ENCODE assay signal across 3 cellular contexts in genomic region chr20:63819224-63819917, GRCh38.
TF ChIP-seq lines count a peak whose summit lies in the region.

No MANE protein-coding gene starts in this region.

TF ChIP-seq in A549, 52 proteins besides CTCF, POLR2A, EP300 and RAD21:
- peak; percentile 49 for TF ChIP-seq SMC3 (IDR thresholded peaks at IDR 0.05)
- no peak for TF ChIP-seq CBX2 (IDR thresholded peaks at IDR 0.05; ENCODE audit: borderline replicate concordance, low read depth)

TF ChIP-seq in HEK293T, 16 proteins besides CTCF, POLR2A, EP300 and RAD21:
- TF ChIP-seq PKNOX1 (IDR thresholded peaks at IDR 0.05) (peak; percentile 40; the same call in 1 of the 2 replicates), LEF1 (IDR thresholded peaks at IDR 0.05; ENCODE audit: borderline replicate concordance) (no peak)
TF ChIP-seq in HEK293T: peak in this region for 1.

TF ChIP-seq in K562, 482 proteins besides CTCF, POLR2A, EP300 and RAD21:
- TF ChIP-seq IRF2 (CRISPR knock-in tag; IDR thresholded peaks at IDR 0.05) (no peak), CTBP1 (IDR thresholded peaks at IDR 0.05; ENCODE audit: borderline replicate concordance) (0 out of 2 replicates have a peak, but pooled peaks have one; percentile 30), GTF2A2 (tag; IDR thresholded peaks at IDR 0.05) (no peak), SMARCC2 (IDR thresholded peaks at IDR 0.05; ENCODE audit: low read depth) (no peak), SRSF9 (IDR thresholded peaks at IDR 0.05; ENCODE audit: borderline replicate concordance, low read depth, low read length) (no peak), ASH1L (IDR thresholded peaks at IDR 0.05; ENCODE audit: borderline replicate concordance, low read depth, partially characterized antibody) (no peak), PYGO2 (tag; IDR thresholded peaks at IDR 0.05) (no peak), CTCFL (IDR thresholded peaks at IDR 0.05; ENCODE audit: borderline replicate concordance, insufficient read depth, low read depth, low read length, poor library complexity, severe bottlenecking) (peak; percentile 31), PBX2 (CRISPR knock-in tag; IDR thresholded peaks at IDR 0.05; ENCODE audit: low read depth) (no peak), PBX2 (tag; conservative IDR thresholded peaks at IDR 0.05; ENCODE audit: low read depth) (0 out of 2 replicates have a peak, but pooled peaks have one; percentile 29), TFE3 (CRISPR knock-in tag; IDR thresholded peaks at IDR 0.05) (peak; percentile 69), BHLHE40 (IDR thresholded peaks at IDR 0.05; ENCODE audit: low read length) (peak; percentile 91), TRIM28 (IDR thresholded peaks at IDR 0.05) (0 out of 2 replicates have a peak, but pooled peaks have one; percentile 7), MIER1 (IDR thresholded peaks at IDR 0.05; ENCODE audit: low read depth) (no peak), MEIS2 (IDR thresholded peaks at IDR 0.05; ENCODE audit: partially characterized antibody) (peak; percentile 48), ZNF212 (CRISPR knock-in tag; IDR thresholded peaks at IDR 0.05) (no peak), ARNT (IDR thresholded peaks at IDR 0.05) (0 out of 4 replicates have a peak, but pooled peaks of 1 of the 2 experiments have one; percentile 35), AFF1 (IDR thresholded peaks at IDR 0.05; ENCODE audit: low read depth in 1 of 2, partially characterized antibody in 2 of 2) (peak in 1 of 2 experiments; percentile 58), ZFPM2 (CRISPR knock-in tag; IDR thresholded peaks at IDR 0.05) (no peak), ETV5 (CRISPR knock-in tag; IDR thresholded peaks at IDR 0.05; ENCODE audit: low read depth) (peak; percentile 49; the same call in 1 of the 2 replicates), SMC3 (conservative IDR thresholded peaks at IDR 0.05; ENCODE audit: insufficient read depth, low read depth, low read length) (0 out of 2 replicates have a peak, but pooled peaks have one; percentile 52), TOE1 (IDR thresholded peaks at IDR 0.05; ENCODE audit: borderline replicate concordance) (peak; percentile 84), TOE1 (CRISPR knock-in tag; IDR thresholded peaks at IDR 0.05; ENCODE audit: borderline replicate concordance, low read depth) (no peak), SMARCA4 (IDR thresholded peaks at IDR 0.05) (0 out of 2 replicates have a peak, but pooled peaks have one; percentile 32), USF2 (CRISPR knock-in tag; IDR thresholded peaks at IDR 0.05) (0 out of 2 replicates have a peak, but pooled peaks have one; percentile 11), CXXC5 (CRISPR knock-in tag; IDR thresholded peaks at IDR 0.05) (peak; percentile 52; the same call in 1 of the 2 replicates), PKNOX1 (IDR thresholded peaks at IDR 0.05) (peak; percentile 80), L3MBTL2 (IDR thresholded peaks at IDR 0.05) (0 out of 2 replicates have a peak, but pooled peaks have one; percentile 33), XRCC5 (IDR thresholded peaks at IDR 0.05; ENCODE audit: low read depth, low read length) (0 out of 2 replicates have a peak, but pooled peaks have one; percentile 31), ATF7 (IDR thresholded peaks at IDR 0.05) (0 out of 2 replicates have a peak, but pooled peaks have one; percentile 30), RNF219 (CRISPR knock-in tag; IDR thresholded peaks at IDR 0.05) (no peak), GABPB1 (CRISPR knock-in tag; IDR thresholded peaks at IDR 0.05) (peak; percentile 13; the same call in 1 of the 2 replicates), ESRRA (IDR thresholded peaks at IDR 0.05; ENCODE audit: borderline replicate concordance, low read depth) (no peak), NR2C1 (IDR thresholded peaks at IDR 0.05) (no peak), NR2C1 (tag; IDR thresholded peaks at IDR 0.05) (no peak), FUS (optimal IDR thresholded peaks at IDR 0.05; ENCODE audit: low read depth, low read length) (no peak), RCOR1 (IDR thresholded peaks at IDR 0.05; ENCODE audit: borderline replicate concordance in 1 of 2, low read depth in 2 of 2, low read length in 2 of 2) (0 out of 4 replicates have a peak, but pooled peaks of 1 of the 2 experiments have one; percentile 19), MITF (IDR thresholded peaks at IDR 0.05) (peak; percentile 83), CREB5 (CRISPR knock-in tag; IDR thresholded peaks at IDR 0.05) (no peak), CREM (IDR thresholded peaks at IDR 0.05; ENCODE audit: low read depth) (peak; percentile 40; the same call in 1 of the 2 replicates)
TF ChIP-seq in K562: peak in this region for 23.
